18 cellular contexts compared by ENCODE assay signal in the genomic region with DNA sequence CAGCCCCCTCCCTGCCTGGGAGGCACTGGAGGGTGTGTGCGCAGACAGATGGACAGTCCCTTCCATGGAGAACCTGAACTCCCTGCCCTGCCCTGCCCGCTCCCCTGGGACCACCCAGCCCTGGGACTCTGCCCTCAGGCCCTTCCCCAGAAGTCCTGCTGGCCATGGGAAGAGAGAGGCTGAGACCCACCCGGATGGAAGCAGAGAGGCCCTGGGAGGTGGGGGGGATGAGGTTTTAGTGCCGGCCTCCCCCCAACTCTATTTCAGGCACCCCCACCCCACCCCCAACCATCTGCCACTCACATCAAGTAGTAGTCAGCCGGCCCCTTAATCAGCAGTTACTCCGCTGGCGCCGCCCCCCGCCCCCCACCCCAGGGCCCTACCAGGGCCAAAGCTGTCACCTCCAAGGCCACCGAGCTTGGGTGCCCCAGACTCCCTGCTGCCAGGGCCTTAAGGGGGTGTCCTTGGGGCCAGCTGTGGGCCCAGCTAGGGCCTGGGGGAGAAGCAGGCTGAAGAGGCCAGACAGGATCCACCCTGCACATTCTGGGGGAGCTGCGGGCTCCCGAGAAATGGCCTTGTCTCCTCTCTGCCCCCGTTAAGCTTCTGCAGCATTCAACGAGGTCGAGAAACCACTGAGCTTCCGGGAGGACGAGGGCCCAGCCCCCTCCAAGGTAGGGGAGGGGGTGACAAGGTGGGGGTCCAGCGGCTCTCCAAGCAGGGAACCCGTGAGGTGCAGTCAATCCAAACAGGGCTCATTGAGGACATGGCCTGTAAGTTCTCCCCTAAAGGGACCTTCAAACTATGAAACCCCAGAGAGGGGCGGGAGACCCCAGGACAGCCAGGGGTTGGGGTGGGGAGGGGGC. TPM values are rescaled to one million over a fixed set of nuclear protein-coding genes. Genes with fewer than 3 reads are reported as not detected.
A peak's percentile ranks its signal among the peaks of the same experiment; 100 is the strongest.
DNase-seq lines count a peak whose midpoint lies in the region; ATAC-seq, FAIRE-seq and TF ChIP-seq lines count a peak whose summit lies in the region.
"Had no signal": no experiment of that assay in that cellular context is flagged by ENCODE, and none has a peak within 500 bp of the region (broad histone marks: within the 10 kb centered on the region; RNA-seq: fewer than 3 reads in every experiment).

No MANE protein-coding gene starts in this region.

- H3K9me3 ChIP-seq in K562 (replicated peaks; ENCODE audit: control insufficient read depth, insufficient read depth, low read depth, low read length) (no peaks in the 10 kb centered on the region), suprapubic skin (no peaks in the 10 kb centered on the region)

- no TSS peak for BruUV-seq in K562 (replicated peaks; lab: Mats Ljungman, UMichigan)

- no peak for TF ChIP-seq RAD21 in K562 (CRISPR knock-in tag; conservative IDR thresholded peaks at IDR 0.05 in 1 of 2, IDR thresholded peaks at IDR 0.05 in 1 of 2)

- H3K9me1 ChIP-seq in K562 (ENCODE audit: control insufficient read depth, insufficient read depth, low read length), result peaks cover 7% of the 10 kb centered on the region

- intact Hi-C loops in K562 (cut with micrococcal nuclease), result no loop called here

- no peaks in the 10 kb centered on the region for H3K27me3 ChIP-seq in K562 (ENCODE audit: control insufficient read depth in 2 of 2, insufficient read depth in 2 of 2, low read length in 2 of 2)
- no peaks in the 10 kb centered on the region for H3K27me3 ChIP-seq in suprapubic skin
- H3K27me3 ChIP-seq: hepatocyte had no signal

- 27% methylated on average over 13 of the region's 20 CpGs for WGBS in K562 (ENCODE audit: insufficient coverage, low coverage, missing lambda C conversion rate)
- WGBS in suprapubic skin, result 45% methylated on average over 7 of the region's 20 CpGs

- TF ChIP-seq EP300 in K562 (IDR thresholded peaks at IDR 0.05; ENCODE audit: low read length), result no peak
- no peak for TF ChIP-seq EP300 in suprapubic skin (IDR thresholded peaks at IDR 0.05)

- peak overlapping the region; percentile 78 for H2AFZ ChIP-seq in K562 (ENCODE audit: low read depth, low read length)
- H2AFZ ChIP-seq: hepatocyte, PC-9 had no signal

- in situ Hi-C loops in K562 (cut with MboI), result no loop called here

- H3K36me3 ChIP-seq in K562 (ENCODE audit: control insufficient read depth, insufficient read depth, low read length) (no peaks in the 10 kb centered on the region), suprapubic skin (no peaks in the 10 kb centered on the region)

- peak overlapping the region; percentile 46 for H3K4me2 ChIP-seq in K562 (ENCODE audit: insufficient read depth, low read length)
- H3K4me2 ChIP-seq: hepatocyte, PC-9 had no signal

- H4K20me1 ChIP-seq in K562 (replicated peaks; ENCODE audit: control insufficient read depth, insufficient read depth, low read length), result peaks cover 4% of the 10 kb centered on the region; the same call in 1 of the 2 replicates

- H3K4me1 Mint-ChIP-seq in immature natural killer cell, result peaks cover 7 to 22% of the 10 kb centered on the region in 2 donors

- H3K27me3 Mint-ChIP-seq in immature natural killer cell (ENCODE audit: low read depth in 3 of 3), result peaks cover 0 to 2% (median 0%) of the 10 kb centered on the region in 3 donors

- TF ChIP-seq POLR2A in K562 (conservative IDR thresholded peaks at IDR 0.05) (no peak), suprapubic skin (IDR thresholded peaks at IDR 0.05) (no peak)

- POLR2A ChIA-PET in K562 (lab: Yijun Ruan, JAX), result interaction anchor here (0.6 to 2.1 kb wide), 6 partner anchors 19 to 86 kb away, joined by 3 to 9 read pairs (median 4); partner anchors contain the start of genes DAPK3 and EEF2

- peak overlapping the region; percentile 60 for H3K27ac ChIP-seq in K562 (ENCODE audit: extremely low read depth, low read depth, low read length)
- H3K27ac ChIP-seq in suprapubic skin, result no peak overlapping the region
- H3K27ac ChIP-seq: hepatocyte, PC-9 had no signal

- H3K4me3 ChIP-seq in K562, result no peak overlapping the region; the same call in 1 of the 2 replicates
- H3K4me3 ChIP-seq in suprapubic skin, result peak overlapping the region; percentile 22
- H3K4me3 ChIP-seq: hepatocyte, PC-9 had no signal

- H3K27ac Mint-ChIP-seq in immature natural killer cell, result peak overlapping the region; percentile 36 to 94 (median 66)

- TF ChIP-seq CTCF in K562 (IDR thresholded peaks at IDR 0.05 in 2 of 3, conservative IDR thresholded peaks at IDR 0.05 in 1 of 3; ENCODE audit: insufficient read depth in 2 of 3, low read depth in 1 of 3, low read length in 3 of 3) (no peak), suprapubic skin (IDR thresholded peaks at IDR 0.05) (no peak)

- CTCF ChIA-PET in K562 (lab: Yijun Ruan, JAX; ENCODE audit: low intra/inter-chr PET ratio), result no interaction called here

- H3K4me3 Mint-ChIP-seq in immature natural killer cell, result peak overlapping the region; percentile 65 to 83 (median 72)

- no peaks in the 10 kb centered on the region for H3K36me3 Mint-ChIP-seq in immature natural killer cell

- no peaks in the 10 kb centered on the region for H3K9me3 Mint-ChIP-seq in immature natural killer cell

- FAIRE-seq in K562 (lab: Jason Lieb, UNC), result peak; percentile 62
- FAIRE-seq: astrocyte had no signal

- DNase-seq in NCI-H69 (lab: John Stamatoyannopoulos, UW), result peak; percentile 47
- peak; percentile 30 to 64 (median 52) for DNase-seq in K562 (ENCODE audit: extremely low read depth in 1 of 4, low spot score in 3 of 4)
- DNase-seq in immature natural killer cell, result peak in 2 of 3 donors; percentile 9 to 16
- no peak for DNase-seq in suprapubic skin (ENCODE audit: low spot score in 2 of 2)
- no peak for DNase-seq in mesenteric fat pad (ENCODE audit: low spot score)
- no peak for DNase-seq in activated CD4-positive, alpha-beta T cell treated with anti-CD3 and anti-CD28 coated beads for 1 hour
- DNase-seq: C1 segment of cervical spinal cord; dermis blood vessel endothelial cell; DND-41; PC-9; stimulated activated CD4-positive, alpha-beta T cell treated with anti-CD3 and anti-CD28 coated beads, Interleukin-15, amount 100 ng/mL, for 24 hours had no signal

- peak overlapping the region; percentile 62 to 91 for H3K9ac ChIP-seq in K562 (ENCODE audit: insufficient read depth in 1 of 2, low read depth in 2 of 2, low read length in 2 of 2)

- H3K79me2 ChIP-seq in K562 (ENCODE audit: control insufficient read depth, insufficient read depth, low read length), result no peaks in the 10 kb centered on the region
- H3K79me2 ChIP-seq: hepatocyte had no signal

- H3K4me1 ChIP-seq in K562 (replicated peaks in 1 of 2; ENCODE audit: control insufficient read depth in 2 of 2, insufficient read depth in 2 of 2, low read length in 2 of 2) (peaks cover 33 to 66% of the 10 kb centered on the region in 2 experiments), suprapubic skin (peaks cover 8% of the 10 kb centered on the region)

- ATAC-seq in K562 (peak; percentile 4; the same call in 2 of the 3 replicates), HG02623 (IDR thresholded peaks at IDR 0.05; ENCODE audit: unreplicated experiment) (no peak)
- ATAC-seq: esophagus mucosa had no signal

RNA-seq across cellular contexts. Expression of gene NMRK2, which starts 17.4 kb away (rescaled TPM):
- total RNA-seq in K562 (2011; cell fraction: chromatin; rRNA removed; ENCODE audit: low replicate concordance), result not detected in 2 replicates
- total RNA-seq in K562 (2011; cell fraction: nucleolus; rRNA removed), result not detected in 2 replicates
- not detected in 2 replicates for total RNA-seq in K562 (2011; cell fraction: nucleoplasm; rRNA removed)
- not detected in 2 replicates for total RNA-seq in K562 (2014; rRNA removed)
- total RNA-seq in K562 (2014; rRNA removed; fragmentation: Illumina TruSeq; extraction: Trizol), result not detected in 2 replicates
- total RNA-seq in K562 (2015; rRNA removed; fragmentation: Illumina TruSeq; extraction: Trizol), result not detected in 2 replicates
- total RNA-seq in K562 (2021), result not detected in 2 replicates
- not detected in 2 replicates for polyA plus RNA-seq in K562 (2011; rRNA removed)
- not detected in 2 replicates for polyA plus RNA-seq in K562 (2011; cell fraction: cytosol; rRNA removed)
- not detected in 2 replicates for polyA plus RNA-seq in K562 (2011; cell fraction: nucleus; rRNA removed)
- polyA plus RNA-seq in K562 (2012), result not detected in 2 replicates
- not detected in 2 replicates for polyA plus RNA-seq in K562 (2014; fragmentation: Illumina TruSeq; extraction: Trizol)
- not detected for polyA plus RNA-seq in K562 (2014; fragmentation: Nextera tagmentation; extraction: Ambion mirVana)
- polyA plus RNA-seq in K562 (2014; rRNA removed), result not detected in 2 replicates
- polyA minus RNA-seq in K562 (2011; rRNA and poly(A)+ RNA removed), result not detected in 2 replicates
- polyA minus RNA-seq in K562 (2011; cell fraction: cytosol; rRNA and poly(A)+ RNA removed), result not detected in 2 replicates
- polyA minus RNA-seq in K562 (2011; cell fraction: nucleus; rRNA and poly(A)+ RNA removed), result not detected in 2 replicates
- polyA plus RNA-seq in immature natural killer cell, result not detected
- total RNA-seq in suprapubic skin, result not detected
- not detected for total RNA-seq in mesenteric fat pad
- total RNA-seq: dermis blood vessel endothelial cell, esophagus mucosa, hepatocyte, HT1080, NCI-H460, PC-9, temporal lobe had no signal

RNA-seq across cellular contexts. Expression of gene DAPK3, which starts 20.7 kb away (rescaled TPM):
- 39.7 and 130 TPM in 2 replicates for total RNA-seq in K562 (2011; cell fraction: chromatin; rRNA removed; ENCODE audit: low replicate concordance)
- total RNA-seq in K562 (2011; cell fraction: nucleolus; rRNA removed), result 64.5 and 77.9 TPM in 2 replicates
- 43.5 and 49.6 TPM in 2 replicates for total RNA-seq in K562 (2011; cell fraction: nucleoplasm; rRNA removed)
- total RNA-seq in K562 (2014; rRNA removed) (60.1 and 62.7 TPM in 2 replicates), K562 (2014; rRNA removed; fragmentation: Illumina TruSeq; extraction: Trizol) (4.4 and 9.2 TPM in 2 replicates), K562 (2015; rRNA removed; fragmentation: Illumina TruSeq; extraction: Trizol) (25.0 and 26.2 TPM in 2 replicates), K562 (2021) (39.2 and 54.1 TPM in 2 replicates), suprapubic skin (10 to 100 TPM; 56.5 to 71.8 (median 61.7) TPM), mesenteric fat pad (56.5 TPM)
- polyA plus RNA-seq in K562 (2011; rRNA removed) (24.0 and 29.4 TPM in 2 replicates), K562 (2014; fragmentation: Illumina TruSeq; extraction: Trizol) (29.4 and 45.3 TPM in 2 replicates), K562 (2014; fragmentation: Nextera tagmentation; extraction: Ambion mirVana) (under 1 TPM; 0.14 to 0.21 TPM), K562 (2014; rRNA removed) (59.6 and 63.4 TPM in 2 replicates), immature natural killer cell (10 to 100 TPM; 28.3 to 45.3 (median 29.6) TPM)
- 31.0 and 40.6 TPM in 2 replicates for polyA plus RNA-seq in K562 (2011; cell fraction: cytosol; rRNA removed)
- polyA plus RNA-seq in K562 (2011; cell fraction: nucleus; rRNA removed), result 67.8 and 75.4 TPM in 2 replicates
- polyA plus RNA-seq in K562 (2012), result 39.9 and 60.2 TPM in 2 replicates
- polyA minus RNA-seq in K562 (2011; rRNA and poly(A)+ RNA removed), result 10.9 and 17.4 TPM in 2 replicates
- 21.4 and 25.5 TPM in 2 replicates for polyA minus RNA-seq in K562 (2011; cell fraction: cytosol; rRNA and poly(A)+ RNA removed)
- 18.0 and 24.4 TPM in 2 replicates for polyA minus RNA-seq in K562 (2011; cell fraction: nucleus; rRNA and poly(A)+ RNA removed)

RNA-seq across cellular contexts. Expression of gene EEF2, which starts 35.0 kb away (rescaled TPM):
- total RNA-seq in K562 (2011; cell fraction: chromatin; rRNA removed; ENCODE audit: low replicate concordance), result 411 and 869 TPM in 2 replicates
- 851 and 883 TPM in 2 replicates for total RNA-seq in K562 (2011; cell fraction: nucleolus; rRNA removed)
- total RNA-seq in K562 (2011; cell fraction: nucleoplasm; rRNA removed), result 585 and 614 TPM in 2 replicates
- total RNA-seq in K562 (2014; rRNA removed) (1,752 and 1,953 TPM in 2 replicates), K562 (2014; rRNA removed; fragmentation: Illumina TruSeq; extraction: Trizol) (1,453 and 1,647 TPM in 2 replicates), K562 (2015; rRNA removed; fragmentation: Illumina TruSeq; extraction: Trizol) (1,387 and 1,494 TPM in 2 replicates), K562 (2021) (2,825 and 3,003 TPM in 2 replicates), suprapubic skin (1,000 to 10,000 TPM; 1,423 to 2,137 (median 2,023) TPM), mesenteric fat pad (2,131 TPM)
- polyA plus RNA-seq in K562 (2011; rRNA removed) (1,026 and 1,305 TPM in 2 replicates), K562 (2014; fragmentation: Illumina TruSeq; extraction: Trizol) (1,501 and 2,376 TPM in 2 replicates), K562 (2014; fragmentation: Nextera tagmentation; extraction: Ambion mirVana) (100 to 1,000 TPM; 372 to 422 TPM), K562 (2014; rRNA removed) (1,067 and 1,158 TPM in 2 replicates), immature natural killer cell (100 to 1,000 TPM; 167 to 381 (median 325) TPM)
- 1,502 and 1,797 TPM in 2 replicates for polyA plus RNA-seq in K562 (2011; cell fraction: cytosol; rRNA removed)
- polyA plus RNA-seq in K562 (2011; cell fraction: nucleus; rRNA removed), result 696 and 770 TPM in 2 replicates
- polyA plus RNA-seq in K562 (2012), result 3,305 and 4,013 TPM in 2 replicates
- polyA minus RNA-seq in K562 (2011; rRNA and poly(A)+ RNA removed), result 1,191 and 1,209 TPM in 2 replicates
- 1,563 and 2,307 TPM in 2 replicates for polyA minus RNA-seq in K562 (2011; cell fraction: cytosol; rRNA and poly(A)+ RNA removed)
- polyA minus RNA-seq in K562 (2011; cell fraction: nucleus; rRNA and poly(A)+ RNA removed), result 434 and 599 TPM in 2 replicates

RNA-seq across cellular contexts. Expression of gene PIAS4, which starts 57.3 kb away (rescaled TPM):
- 19.4 and 56.5 TPM in 2 replicates for total RNA-seq in K562 (2011; cell fraction: chromatin; rRNA removed; ENCODE audit: low replicate concordance)
- 36.9 and 39.3 TPM in 2 replicates for total RNA-seq in K562 (2011; cell fraction: nucleolus; rRNA removed)
- total RNA-seq in K562 (2011; cell fraction: nucleoplasm; rRNA removed), result 20.4 and 20.9 TPM in 2 replicates
- 21.9 and 26.4 TPM in 2 replicates for total RNA-seq in K562 (2014; rRNA removed)
- 5.3 and 7.3 TPM in 2 replicates for total RNA-seq in K562 (2014; rRNA removed; fragmentation: Illumina TruSeq; extraction: Trizol)
- total RNA-seq in K562 (2015; rRNA removed; fragmentation: Illumina TruSeq; extraction: Trizol), result 14.3 and 14.4 TPM in 2 replicates
- total RNA-seq in K562 (2021), result 24.9 and 34.9 TPM in 2 replicates
- 6.7 and 7.1 TPM in 2 replicates for polyA plus RNA-seq in K562 (2011; rRNA removed)
- 7.4 and 15.5 TPM in 2 replicates for polyA plus RNA-seq in K562 (2011; cell fraction: cytosol; rRNA removed)
- polyA plus RNA-seq in K562 (2011; cell fraction: nucleus; rRNA removed), result 11.2 and 22.2 TPM in 2 replicates
- 23.1 and 44.7 TPM in 2 replicates for polyA plus RNA-seq in K562 (2012)
- 14.5 and 23.3 TPM in 2 replicates for polyA plus RNA-seq in K562 (2014; fragmentation: Illumina TruSeq; extraction: Trizol)
- under 1 TPM; 0.27 TPM for polyA plus RNA-seq in K562 (2014; fragmentation: Nextera tagmentation; extraction: Ambion mirVana)
- 14.8 and 19.9 TPM in 2 replicates for polyA plus RNA-seq in K562 (2014; rRNA removed)
- 4.6 and 5.3 TPM in 2 replicates for polyA minus RNA-seq in K562 (2011; rRNA and poly(A)+ RNA removed)
- polyA minus RNA-seq in K562 (2011; cell fraction: cytosol; rRNA and poly(A)+ RNA removed), result 14.9 and 18.8 TPM in 2 replicates
- polyA minus RNA-seq in K562 (2011; cell fraction: nucleus; rRNA and poly(A)+ RNA removed), result 21.3 and 22.4 TPM in 2 replicates
- 1 to 10 TPM; 6.1 to 8.5 (median 7.3) TPM for polyA plus RNA-seq in immature natural killer cell
- 10 to 100 TPM; 17.1 to 28.7 (median 22.6) TPM for total RNA-seq in suprapubic skin
- 17.9 TPM for total RNA-seq in mesenteric fat pad

Comparison
In these comparisons a context has a peak if more than half of its experiments do, and no peak if none do; other contexts are left out.
1. DNase-seq: peak in NCI-H69 (single experiment), K562 (4 of 4) and immature natural killer cell (2 of 3); none in suprapubic skin (0 of 2), mesenteric fat pad (single experiment) and activated CD4-positive, alpha-beta T cell treated with anti-CD3 and anti-CD28 coated beads for 1 hour (single experiment).